Comparison of ENCODE assay signal across 11 cellular contexts in genomic region chr14:99378782-99379214, GRCh38.
A peak's percentile ranks its signal among the peaks of the same experiment; 100 is the strongest.
DNase-seq lines count a peak whose midpoint lies in the region; TF ChIP-seq lines count a peak whose summit lies in the region.
"Had no signal": no experiment of that assay in that cellular context is flagged by ENCODE, and none has a peak within 500 bp of the region (broad histone marks: within the 10 kb centered on the region; RNA-seq: fewer than 3 reads in every experiment).

No MANE protein-coding gene starts in this region.

- H3K4me3 ChIP-seq in epithelial cell of esophagus (ENCODE audit: low read length) (no peak overlapping the region), skeletal muscle cell (ENCODE audit: low read depth, low read length) (no peak overlapping the region), coronary artery (no peak overlapping the region)
- H3K4me3 ChIP-seq: right atrium auricular region had no signal

- in situ Hi-C loops in GM13976 (cut with MboI; ENCODE audit: low sequenced_read_pairs, unreplicated experiment): no loop called here

- DNase-seq in DMS 273 (lab: John Stamatoyannopoulos, UW; ENCODE audit: unreplicated experiment): peak; percentile 54
- no peak for DNase-seq in DMS 273 treated with DMSO at 0.1 percent for 48 hours (lab: John Stamatoyannopoulos, UW)
- peak; percentile 46 for DNase-seq in NCI-H2107 (lab: John Stamatoyannopoulos, UW)
- DNase-seq in epithelial cell of esophagus (ENCODE audit: low read depth): peak; percentile 91
- DNase-seq in skeletal muscle cell (ENCODE audit: low read depth): peak; percentile 5
- no peak for DNase-seq in coronary artery (ENCODE audit: low spot score)
- no peak for DNase-seq in GM13976 (ENCODE audit: low spot score)
- no peak for DNase-seq in NCI-H1930 (lab: John Stamatoyannopoulos, UW)
- DNase-seq: NCI-H526 treated with DMSO at 0.1 percent for 48 hours had no signal

- TF ChIP-seq CTCF in epithelial cell of esophagus (IDR thresholded peaks at IDR 0.05; ENCODE audit: insufficient read depth, low read depth, low read length, missing control alignments) (no peak), coronary artery (IDR thresholded peaks at IDR 0.05) (no peak), GM13976 (IDR thresholded peaks at IDR 0.05; ENCODE audit: borderline replicate concordance, control extremely low read depth, extremely low read depth, insufficient read depth, missing control alignments) (no peak)

- H3K27ac ChIP-seq in coronary artery: no peak overlapping the region
- H3K27ac ChIP-seq: 22Rv1, right atrium auricular region had no signal

Comparison
In these comparisons a context has a peak if more than half of its experiments do, and no peak if none do; other contexts are left out.
1. DNase-seq: peak in DMS 273 (single experiment), NCI-H2107 (single experiment), epithelial cell of esophagus (single experiment) and skeletal muscle cell (single experiment); none in DMS 273 treated with DMSO at 0.1 percent for 48 hours (single experiment), coronary artery (single experiment), GM13976 (single experiment) and NCI-H1930 (0 of 2).